In the genomic region with DNA sequence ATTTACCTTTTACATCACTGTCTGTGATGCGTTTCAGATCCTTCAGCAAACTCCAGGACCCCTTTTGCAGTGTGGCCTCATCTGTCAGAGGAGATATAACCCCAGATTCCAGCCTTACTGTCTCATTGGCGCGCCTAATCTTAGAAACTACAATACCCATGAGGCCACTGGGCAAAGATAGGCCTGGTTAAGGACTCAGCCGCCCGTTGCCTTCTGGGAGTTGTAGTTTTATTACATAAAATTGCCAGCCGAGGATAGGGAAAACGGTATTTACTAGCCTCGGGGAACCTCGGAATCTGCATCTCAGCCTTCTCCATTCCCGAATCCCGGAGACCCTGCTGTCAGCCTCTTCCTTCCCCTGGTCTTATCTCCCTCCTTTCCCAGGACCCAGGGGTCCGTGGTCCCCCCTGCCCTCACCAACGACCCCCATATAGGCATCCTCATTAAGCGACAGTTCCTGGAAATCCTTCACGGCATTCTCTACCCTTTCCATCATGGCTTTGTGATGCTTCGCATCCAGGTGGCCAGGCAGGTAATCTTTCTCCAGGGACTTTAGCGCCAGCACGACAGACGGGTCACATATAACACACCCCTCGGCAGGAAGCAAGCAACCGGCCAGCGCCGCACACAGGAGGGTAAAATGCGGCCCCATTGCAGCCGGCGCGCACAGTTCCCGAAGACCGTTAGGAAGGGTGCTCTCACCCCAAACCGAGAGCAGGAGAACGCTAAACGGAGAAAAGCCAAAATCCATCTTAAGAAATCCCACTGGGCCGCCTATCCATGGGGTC, we compare ENCODE assay signal across 8 cellular contexts. TPM values are rescaled to one million over a fixed set of nuclear protein-coding genes. Genes with fewer than 3 reads are reported as not detected.
A peak's percentile ranks its signal among the peaks of the same experiment; 100 is the strongest.
DNase-seq lines count a peak whose midpoint lies in the region; ATAC-seq, FAIRE-seq and TF ChIP-seq lines count a peak whose summit lies in the region.

No MANE protein-coding gene starts in this region.

- peaks cover 5% of the 10 kb centered on the region for H3K27me3 ChIP-seq in lower lobe of right lung (ENCODE audit: low read depth)

- H3K4me1 ChIP-seq in lower lobe of right lung, result peaks cover 4% of the 10 kb centered on the region

- no peaks in the 10 kb centered on the region for H3K9me3 ChIP-seq in lower lobe of right lung

- no peak for TF ChIP-seq CTCF in lower lobe of right lung (IDR thresholded peaks at IDR 0.05)

- no peaks in the 10 kb centered on the region for H3K36me3 ChIP-seq in lower lobe of right lung

- peak; percentile 44 to 66 for ATAC-seq in lower lobe of right lung
- no peak for ATAC-seq in GM19397 (IDR thresholded peaks at IDR 0.05; ENCODE audit: unreplicated experiment)
- ATAC-seq in GM18505 (IDR thresholded peaks at IDR 0.05; ENCODE audit: unreplicated experiment), result no peak

- peak; percentile 15 for FAIRE-seq in G401.6 (lab: Jason Lieb, UNC)

- intact Hi-C loops in lower lobe of right lung (cut with DNase I), result no loop called here

- no peak for TF ChIP-seq POLR2A in GM18505 (IDR thresholded peaks at IDR 0.05; ENCODE audit: borderline replicate concordance, extremely low read depth, insufficient read depth, insufficient read length)

- DNase-seq in MV-4-11 (lab: John Stamatoyannopoulos, UW) (peak; percentile 73), T-helper 1 cell (peak in 3 of 5 donors; percentile 35 to 68 (median 54)), caudate nucleus (lab: John Stamatoyannopoulos, UW) (peak in 53 of 61 donors; percentile 7 to 87 (median 48)), lower lobe of right lung (no peak), superior temporal gyrus (ENCODE audit: extremely low spot score) (peak; percentile 90)

- no peak overlapping the region for H3K4me3 ChIP-seq in lower lobe of right lung

- H3K27ac ChIP-seq in caudate nucleus (ENCODE audit: low read depth, low read length), result no peak overlapping the region
- H3K27ac ChIP-seq in lower lobe of right lung, result no peak overlapping the region

RNA-seq across cellular contexts. Expression of a gene that starts 1.3 kb away (rescaled TPM):
- 2.9 TPM for total RNA-seq in lower lobe of right lung

RNA-seq across cellular contexts. Expression of a gene that starts 5.0 kb away (rescaled TPM):
- total RNA-seq in lower lobe of right lung, result 33.4 TPM

RNA-seq across cellular contexts. Expression of a gene that starts 7.0 kb away (rescaled TPM):
- 13.2 TPM for total RNA-seq in lower lobe of right lung

RNA-seq across cellular contexts. Expression of a gene that starts 9.9 kb away (rescaled TPM):
- not detected for total RNA-seq in lower lobe of right lung

RNA-seq across cellular contexts. Expression of a gene that starts 25.9 kb away (rescaled TPM):
- total RNA-seq in lower lobe of right lung, result 1.5 TPM

Comparison
In these comparisons a context has a peak if more than half of its experiments do, and no peak if none do; other contexts are left out.
1. ATAC-seq: peak in lower lobe of right lung (2 of 2); none in GM19397 (single experiment) and GM18505 (single experiment).